8 cellular contexts compared by ENCODE assay signal in genomic region chr19:50705422-50706019, GRCh38. TPM values are rescaled to one million over a fixed set of nuclear protein-coding genes. Genes with fewer than 3 reads are reported as not detected.
A peak's percentile ranks its signal among the peaks of the same experiment; 100 is the strongest.
DNase-seq lines count a peak whose midpoint lies in the region; ATAC-seq, FAIRE-seq and TF ChIP-seq lines count a peak whose summit lies in the region.

No MANE protein-coding gene starts in this region.

- peaks cover 8% of the 10 kb centered on the region for H3K36me3 ChIP-seq in A673 (ENCODE audit: insufficient read depth, low read length, poor library complexity, severe bottlenecking)
- no peaks in the 10 kb centered on the region for H3K36me3 ChIP-seq in WERI-Rb-1

- H3K4me3 ChIP-seq in A673 (ENCODE audit: low read depth, low read length, poor library complexity, severe bottlenecking) (no peak overlapping the region), WERI-Rb-1 (ENCODE audit: low read depth, low read length) (no peak overlapping the region), lower leg skin (ENCODE audit: low read depth, poor library complexity, severe bottlenecking) (no peak overlapping the region)

- peak; percentile 88 for TF ChIP-seq CTCF in A673 (conservative IDR thresholded peaks at IDR 0.05; ENCODE audit: low read depth, low read length)
- TF ChIP-seq CTCF in WERI-Rb-1 (IDR thresholded peaks at IDR 0.05; ENCODE audit: low read depth, low read length): peak; percentile 85
- no peak for TF ChIP-seq CTCF in lower leg skin (IDR thresholded peaks at IDR 0.05)

- no peak for TF ChIP-seq POLR2A in lower leg skin (IDR thresholded peaks at IDR 0.05)

- no peak overlapping the region for H3K27ac ChIP-seq in A673 (ENCODE audit: low read depth, low read length, poor library complexity, severe bottlenecking)
- H3K27ac ChIP-seq in WERI-Rb-1: no peak overlapping the region

- DNase-seq in A673 (ENCODE audit: low spot score) (peak; percentile 92), NCI-H1105 treated with DMSO at 0.1 percent for 48 hours (lab: John Stamatoyannopoulos, UW) (peak; percentile 20), WERI-Rb-1 (peak; percentile 76), germinal center (ENCODE audit: low spot score) (peak; percentile 73), lower leg skin (ENCODE audit: low spot score in 2 of 2) (no peak)
- DNase-seq in stimulated activated CD4-positive, alpha-beta T cell treated with anti-CD3 and anti-CD28 coated beads, Interleukin-2, amount 100 ng/mL, for 4 hours (ENCODE audit: low read depth): peak; percentile 20

- BruUV-seq in A673 (replicated peaks; lab: Mats Ljungman, UMichigan): no TSS peak

- intact Hi-C loops in A673 (cut with micrococcal nuclease; ENCODE audit: unreplicated experiment): loop anchor here (1.0 to 10.0 kb wide), 3 partner anchors 217 to 392 kb away; partner anchors contain the start of gene KLK10
- intact Hi-C loops in lower leg skin (cut with DNase I; ENCODE audit: low total_unique reads): no loop called here

- H3K27me3 ChIP-seq in A673 (replicated peaks; ENCODE audit: insufficient read depth, low read depth, low read length, poor library complexity) (no peaks in the 10 kb centered on the region), WERI-Rb-1 (ENCODE audit: insufficient read depth, low read depth, severe bottlenecking) (peaks cover 14% of the 10 kb centered on the region)

- H3K9me3 ChIP-seq in A673 (ENCODE audit: low read depth, low read length, poor library complexity, severe bottlenecking) (no peaks in the 10 kb centered on the region), WERI-Rb-1 (ENCODE audit: severe bottlenecking) (no peaks in the 10 kb centered on the region)

- peak; percentile 91 for FAIRE-seq in G401.6 (lab: Jason Lieb, UNC)

- CTCF ChIA-PET in A673 (lab: Charles Lee): interaction anchor here (0.6 to 2.4 kb wide), 6 partner anchors 13 to 217 kb away, joined by 3 to 15 read pairs (median 4); no protein-coding TSS in a partner anchor

- POLR2A ChIA-PET in A673 (lab: Charles Lee; ENCODE audit: low non-redundant PET): interaction anchor here (0.6 kb wide), 1 partner anchor 166 kb away, joined by 3 read pairs; no protein-coding TSS in a partner anchor

- H3K4me1 ChIP-seq in A673 (ENCODE audit: insufficient read depth, low read length, poor library complexity, severe bottlenecking): peaks cover 14% of the 10 kb centered on the region

- 36 to 41% methylated on average over 9 of the region's 9 CpGs for WGBS in lower leg skin, 2 donors

- ATAC-seq in GM18858 (IDR thresholded peaks at IDR 0.05; ENCODE audit: unreplicated experiment): no peak

RNA-seq across cellular contexts. Expression of gene SHANK1, which starts 14.1 kb away (rescaled TPM):
- total RNA-seq in A673 (2021): 69.7 and 69.8 TPM in 2 replicates
- total RNA-seq in lower leg skin: 1 to 10 TPM in 2 of 4 donors, under 1 TPM in 2; 0.30 to 1.6 (median 0.67) TPM

RNA-seq across cellular contexts. Expression of gene CLEC11A, which starts 17.6 kb away (rescaled TPM):
- total RNA-seq in A673 (2021) (59.1 TPM in 2 replicates), lower leg skin (10 to 100 TPM in 2 of 4 donors, 1 to 10 TPM in 2; 9.5 to 19.2 (median 11.9) TPM)

RNA-seq across cellular contexts. Expression of gene C19orf81, which starts 56.3 kb away (rescaled TPM):
- total RNA-seq in A673 (2021) (6.2 and 10.5 TPM in 2 replicates), lower leg skin (1 to 10 TPM in 1 of 4 donors, under 1 TPM in 1, not detected in 2; 0.91 to 1.4 TPM)

Comparison
In these comparisons a context has a peak if more than half of its experiments do, and no peak if none do; other contexts are left out.
1. DNase-seq: peak in A673 (single experiment), NCI-H1105 treated with DMSO at 0.1 percent for 48 hours (single experiment), WERI-Rb-1 (single experiment), germinal center (single experiment) and stimulated activated CD4-positive, alpha-beta T cell treated with anti-CD3 and anti-CD28 coated beads, Interleukin-2, amount 100 ng/mL, for 4 hours (single experiment); none in lower leg skin (0 of 2).
2. CTCF ChIP-seq: peak in A673 (single experiment) and WERI-Rb-1 (single experiment); none in lower leg skin (0 of 3).
3. RNA of gene SHANK1, which starts 14.1 kb away (total RNA-seq): 69.7 to 69.8 TPM in A673; 0.30 to 1.6 TPM in lower leg skin; every median in the first group is over 10 times any median in the second.